In genomic region chr5:178590141-178590923, GRCh38 we compare ENCODE assay signal across 1 cellular context.
TF ChIP-seq lines count a peak whose summit lies in the region.

Gene COL23A1 (minus strand): TSS chr5:178590393.

TF ChIP-seq in GM12878, 131 proteins besides CTCF, POLR2A, EP300 and RAD21 (continued from another document):
- TF ChIP-seq REST (IDR thresholded peaks at IDR 0.05; ENCODE audit: low read depth, low read length) (no peak), HDAC6 (IDR thresholded peaks at IDR 0.05; ENCODE audit: unreplicated experiment) (peak; percentile 73)
